19 cellular contexts compared by ENCODE assay signal in genomic region chr4:111905511-111905910, GRCh38.
DNase-seq lines count a peak whose midpoint lies in the region; ATAC-seq and TF ChIP-seq lines count a peak whose summit lies in the region.
"Had no signal": no experiment of that assay in that cellular context is flagged by ENCODE, and none has a peak within 500 bp of the region (broad histone marks: within the 10 kb centered on the region; RNA-seq: fewer than 3 reads in every experiment).

No MANE protein-coding gene starts in this region.

- no peaks in the 10 kb centered on the region for H3K79me2 ChIP-seq in OCI-LY3 (ENCODE audit: low read length)

- peak overlapping the region; percentile 22; the same call in 1 of the 2 replicates for H3K27ac ChIP-seq in OCI-LY3 (ENCODE audit: low read length)
- H3K27ac ChIP-seq: sigmoid colon, thoracic aorta had no signal

- no peak overlapping the region for H3K9ac ChIP-seq in OCI-LY3 (ENCODE audit: low read length)

- H3K4me1 Mint-ChIP-seq in glutamatergic neuron (ENCODE audit: low read depth, unreplicated experiment) = peaks cover 9% of the 10 kb centered on the region
- H3K4me1 Mint-ChIP-seq: activated CD4-positive, alpha-beta memory T cell treated with anti-CD3 and anti-CD28 coated beads, Interleukin-2, amount 10 ng/mL, durations not matched to agents 7 days and 5 days had no signal

- no peak overlapping the region for H3K4me3 Mint-ChIP-seq in glutamatergic neuron (ENCODE audit: unreplicated experiment)
- H3K4me3 Mint-ChIP-seq: activated CD4-positive, alpha-beta memory T cell treated with anti-CD3 and anti-CD28 coated beads, Interleukin-2, amount 10 ng/mL, durations not matched to agents 7 days and 5 days; activated T-cell treated with anti-CD3 and anti-CD28 coated beads, Interleukin-2, amount 50 U/mL, for 72 hours; effector memory CD8-positive, alpha-beta T cell had no signal

- no peaks in the 10 kb centered on the region for H3K36me3 Mint-ChIP-seq in glutamatergic neuron (ENCODE audit: unreplicated experiment)

- H3K9me3 Mint-ChIP-seq in glutamatergic neuron (ENCODE audit: unreplicated experiment) = no peaks in the 10 kb centered on the region
- H3K9me3 Mint-ChIP-seq: activated CD4-positive, alpha-beta memory T cell treated with anti-CD3 and anti-CD28 coated beads, Interleukin-2, amount 10 ng/mL, durations not matched to agents 7 days and 5 days; activated T-cell treated with anti-CD3 and anti-CD28 coated beads, Interleukin-2, amount 50 U/mL, for 72 hours; effector memory CD8-positive, alpha-beta T cell had no signal

- H3K27me3 ChIP-seq in OCI-LY3 (ENCODE audit: low read depth, low read length) = no peaks in the 10 kb centered on the region
- H3K27me3 ChIP-seq: sigmoid colon had no signal

- 0 out of 2 replicates have a peak overlapping the region, but pooled peaks have one; percentile 11 for H3K4me3 ChIP-seq in OCI-LY3 (ENCODE audit: low read length)
- H3K4me3 ChIP-seq: mucosa of descending colon, sigmoid colon, thoracic aorta had no signal

- no peaks in the 10 kb centered on the region for H4K20me1 ChIP-seq in OCI-LY3 (ENCODE audit: insufficient read depth, low read length)

- TF ChIP-seq CTCF in OCI-LY3 (IDR thresholded peaks at IDR 0.05; ENCODE audit: low read depth, low read length) (no peak), glutamatergic neuron (IDR thresholded peaks at IDR 0.05; ENCODE audit: partially characterized antibody, unreplicated experiment) (no peak)

- peak; percentile 88 for ATAC-seq in GM18873 (IDR thresholded peaks at IDR 0.05; ENCODE audit: low FRiP score, unreplicated experiment)
- peak; percentile 52 for ATAC-seq in GM21576 (IDR thresholded peaks at IDR 0.05; ENCODE audit: unreplicated experiment)
- ATAC-seq in HG03039 (IDR thresholded peaks at IDR 0.05; ENCODE audit: unreplicated experiment) = peak; percentile 74
- ATAC-seq: activated T-cell treated with anti-CD3 and anti-CD28 coated beads, Interleukin-2, amount 50 U/mL, for 72 hours; effector memory CD8-positive, alpha-beta T cell; mucosa of descending colon had no signal

- H2AFZ ChIP-seq in OCI-LY3 (ENCODE audit: low read depth, low read length) = no peak overlapping the region

- no peaks in the 10 kb centered on the region for H3K9me3 ChIP-seq in OCI-LY3 (ENCODE audit: insufficient read depth, low read length)
- H3K9me3 ChIP-seq: mucosa of descending colon, sigmoid colon, thoracic aorta had no signal

- no peaks in the 10 kb centered on the region for H3K36me3 ChIP-seq in OCI-LY3 (replicated peaks; ENCODE audit: low read depth, low read length)
- H3K36me3 ChIP-seq: sigmoid colon, thoracic aorta had no signal

- DNase-seq in cerebellum (ENCODE audit: low spot score) (no peak), GF-D8 (lab: John Stamatoyannopoulos, UW) (no peak), glutamatergic neuron (no peak), NCI-H524 (lab: John Stamatoyannopoulos, UW) (no peak)
- DNase-seq: activated CD4-positive, alpha-beta memory T cell treated with anti-CD3 and anti-CD28 coated beads, Interleukin-2, amount 10 ng/mL, durations not matched to agents 7 days and 5 days; activated T-cell treated with anti-CD3 and anti-CD28 coated beads, Interleukin-2, amount 50 U/mL, for 72 hours; effector memory CD8-positive, alpha-beta T cell; H7; mucosa of descending colon; NCI-H2081 treated with DMSO at 0.1 percent for 48 hours; NCI-H748 treated with DMSO at 0.1 percent for 48 hours; occipital lobe; sigmoid colon; stimulated activated CD4-positive, alpha-beta T cell treated with anti-CD3 and anti-CD28 coated beads, Interleukin-4, amount 100 ng/mL, for 24 hours had no signal

- H3K4me2 ChIP-seq in OCI-LY3 (ENCODE audit: low read length) = peak overlapping the region; percentile 50

- H3K27me3 Mint-ChIP-seq in glutamatergic neuron (ENCODE audit: unreplicated experiment) = no peaks in the 10 kb centered on the region
- H3K27me3 Mint-ChIP-seq: activated CD4-positive, alpha-beta memory T cell treated with anti-CD3 and anti-CD28 coated beads, Interleukin-2, amount 10 ng/mL, durations not matched to agents 7 days and 5 days; effector memory CD8-positive, alpha-beta T cell had no signal

- H3K4me1 ChIP-seq in OCI-LY3 (ENCODE audit: low read length) = peaks cover 19% of the 10 kb centered on the region
- H3K4me1 ChIP-seq: sigmoid colon had no signal

- H3K27ac Mint-ChIP-seq in glutamatergic neuron (ENCODE audit: unreplicated experiment) = no peak overlapping the region
- H3K27ac Mint-ChIP-seq: activated CD4-positive, alpha-beta memory T cell treated with anti-CD3 and anti-CD28 coated beads, Interleukin-2, amount 10 ng/mL, durations not matched to agents 7 days and 5 days; activated T-cell treated with anti-CD3 and anti-CD28 coated beads, Interleukin-2, amount 50 U/mL, for 72 hours; effector memory CD8-positive, alpha-beta T cell had no signal
